Comparison of ENCODE assay signal across 9 cellular contexts in the genomic region with DNA sequence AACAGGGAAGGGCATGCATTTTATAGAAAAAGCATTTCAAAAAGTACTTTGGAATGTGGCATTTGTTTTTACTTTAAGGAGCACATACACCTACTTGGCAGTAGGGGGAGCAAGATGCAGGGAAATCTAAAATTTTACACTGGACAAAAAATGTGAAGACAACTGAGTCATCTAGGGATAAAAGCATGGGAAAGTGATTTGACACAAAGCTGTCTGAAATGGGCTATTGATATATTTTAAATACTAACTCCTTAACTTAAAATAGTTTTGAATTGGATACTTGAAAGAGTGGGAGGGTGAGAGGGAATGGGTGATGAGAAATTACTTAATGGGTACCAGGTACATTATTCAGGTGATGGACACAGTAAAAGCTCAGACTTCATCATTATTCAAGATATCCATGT. TPM values are rescaled to one million over a fixed set of nuclear protein-coding genes. Genes with fewer than 3 reads are reported as not detected.
DNase-seq lines count a peak whose midpoint lies in the region; ATAC-seq, FAIRE-seq and TF ChIP-seq lines count a peak whose summit lies in the region.
"Had no signal": no experiment of that assay in that cellular context is flagged by ENCODE, and none has a peak within 500 bp of the region (broad histone marks: within the 10 kb centered on the region; RNA-seq: fewer than 3 reads in every experiment).

No MANE protein-coding gene starts in this region.

- H3K9me3 ChIP-seq in CD4-positive, alpha-beta T cell (ENCODE audit: control insufficient read depth, low read length), result no peaks in the 10 kb centered on the region
- no peaks in the 10 kb centered on the region for H3K9me3 ChIP-seq in right atrium auricular region

- no peaks in the 10 kb centered on the region for H3K9me3 Mint-ChIP-seq in CD4-positive, alpha-beta T cell
- H3K9me3 Mint-ChIP-seq: IgD-negative memory B cell had no signal

- H3K4me1 ChIP-seq in right atrium auricular region, result no peaks in the 10 kb centered on the region

- H3K4me3 ChIP-seq in right atrium auricular region, result no peak overlapping the region

- H3K36me3 ChIP-seq in right atrium auricular region, result no peaks in the 10 kb centered on the region

- H3K27me3 ChIP-seq in CD4-positive, alpha-beta T cell (ENCODE audit: control insufficient read depth, insufficient read depth, low read length), result no peaks in the 10 kb centered on the region
- H3K27me3 ChIP-seq in right atrium auricular region, result no peaks in the 10 kb centered on the region

- H3K36me3 Mint-ChIP-seq in CD4-positive, alpha-beta T cell (ENCODE audit: low read depth), result no peaks in the 10 kb centered on the region
- H3K36me3 Mint-ChIP-seq: IgD-negative memory B cell had no signal

- POLR2A ChIA-PET in CD4-positive, alpha-beta T cell (lab: Charles Lee), result no interaction called here
- POLR2A ChIA-PET in HEK293T (lab: Yijun Ruan, JAX), result no interaction called here

- no peak for DNase-seq in CD4-positive, alpha-beta T cell
- DNase-seq in HEK293T (ENCODE audit: extremely low spot score) (peak; percentile 11), right atrium auricular region (ENCODE audit: low spot score) (no peak), urothelium cell line (ENCODE audit: low spot score) (peak; percentile 58), NCI-H774 (lab: John Stamatoyannopoulos, UW) (no peak)
- DNase-seq in activated CD4-positive, CD25-positive, alpha-beta regulatory T cell treated with anti-CD3 and anti-CD28 coated beads, Interleukin-2, amount 50 U/mL, for 72 hours, result no peak

- intact Hi-C loops in CD4-positive, alpha-beta T cell (cut with DNase I, micrococcal nuclease), result loop anchor here in 1 of 2 experiments (10.0 kb wide), 1 partner anchor 1005 kb away; no protein-coding TSS in a partner anchor

- FAIRE-seq in TTC549 (lab: Jason Lieb, UNC) (peak; percentile 91), urothelium cell line (lab: Jason Lieb, UNC) (peak; percentile 23)

- no peak overlapping the region for H3K27ac Mint-ChIP-seq in CD4-positive, alpha-beta T cell
- H3K27ac Mint-ChIP-seq: IgD-negative memory B cell had no signal

- TF ChIP-seq CTCF in CD4-positive, alpha-beta T cell (IDR thresholded peaks at IDR 0.05), result peak; percentile 65
- peak; percentile 70 to 78 for TF ChIP-seq CTCF in right atrium auricular region (IDR thresholded peaks at IDR 0.05)

- CTCF ChIA-PET in CD4-positive, alpha-beta T cell (lab: Charles Lee), result no interaction called here
- CTCF ChIA-PET in HEK293T (lab: Yijun Ruan, JAX), result interaction anchor here (0.8 to 1.2 kb wide), 3 partner anchors 9 to 522 kb away, joined by 3 to 4 read pairs (median 3); no protein-coding TSS in a partner anchor

- H3K27ac ChIP-seq in CD4-positive, alpha-beta T cell (ENCODE audit: low read depth, low read length), result no peak overlapping the region
- H3K27ac ChIP-seq in right atrium auricular region, result no peak overlapping the region

- H3K4me1 Mint-ChIP-seq in CD4-positive, alpha-beta T cell (ENCODE audit: low read depth), result no peaks in the 10 kb centered on the region
- H3K4me1 Mint-ChIP-seq: IgD-negative memory B cell had no signal

- ATAC-seq in CD4-positive, alpha-beta T cell (ENCODE audit: poor library complexity), result no peak
- no peak for ATAC-seq in HG02623 (IDR thresholded peaks at IDR 0.05; ENCODE audit: unreplicated experiment)

- peaks cover 26% of the 10 kb centered on the region for H3K27me3 Mint-ChIP-seq in CD4-positive, alpha-beta T cell

- no peak overlapping the region for H3K4me3 Mint-ChIP-seq in CD4-positive, alpha-beta T cell
- H3K4me3 Mint-ChIP-seq: IgD-negative memory B cell had no signal

TF ChIP-seq in HEK293T, 16 proteins besides CTCF, POLR2A, EP300 and RAD21:
- TF ChIP-seq FOXK2 (IDR thresholded peaks at IDR 0.05), result no peak
- no peak for TF ChIP-seq TARDBP (IDR thresholded peaks at IDR 0.05)
- no peak for TF ChIP-seq FOXM1 (IDR thresholded peaks at IDR 0.05; ENCODE audit: borderline replicate concordance)
- no peak for TF ChIP-seq CTBP1 (IDR thresholded peaks at IDR 0.05; ENCODE audit: borderline replicate concordance)
- TF ChIP-seq, protein P1, sequence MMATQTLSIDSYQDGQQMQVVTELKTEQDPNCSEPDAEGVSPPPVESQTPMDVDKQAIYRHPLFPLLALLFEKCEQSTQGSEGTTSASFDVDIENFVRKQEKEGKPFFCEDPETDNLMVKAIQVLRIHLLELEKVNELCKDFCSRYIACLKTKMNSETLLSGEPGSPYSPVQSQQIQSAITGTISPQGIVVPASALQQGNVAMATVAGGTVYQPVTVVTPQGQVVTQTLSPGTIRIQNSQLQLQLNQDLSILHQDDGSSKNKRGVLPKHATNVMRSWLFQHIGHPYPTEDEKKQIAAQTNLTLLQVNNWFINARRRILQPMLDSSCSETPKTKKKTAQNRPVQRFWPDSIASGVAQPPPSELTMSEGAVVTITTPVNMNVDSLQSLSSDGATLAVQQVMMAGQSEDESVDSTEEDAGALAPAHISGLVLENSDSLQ (IDR thresholded peaks at IDR 0.05), result no peak
- no peak for TF ChIP-seq ARNT (IDR thresholded peaks at IDR 0.05)

RNA-seq across cellular contexts. Expression of a gene that starts 15.8 kb away (rescaled TPM):
- not detected for total RNA-seq in CD4-positive, alpha-beta T cell
- total RNA-seq in right atrium auricular region, result 1 to 10 TPM in 1 of 2 donors, under 1 TPM in 1; 0.26 to 4.4 TPM

Comparison
In these comparisons a context has a peak if more than half of its experiments do, and no peak if none do; other contexts are left out.
1. DNase-seq: peak in HEK293T (single experiment) and urothelium cell line (single experiment); none in CD4-positive, alpha-beta T cell (0 of 10), right atrium auricular region (single experiment), activated CD4-positive, CD25-positive, alpha-beta regulatory T cell treated with anti-CD3 and anti-CD28 coated beads, Interleukin-2, amount 50 U/mL, for 72 hours (single experiment) and NCI-H774 (single experiment).